18 cellular contexts compared by ENCODE assay signal in the genomic region with DNA sequence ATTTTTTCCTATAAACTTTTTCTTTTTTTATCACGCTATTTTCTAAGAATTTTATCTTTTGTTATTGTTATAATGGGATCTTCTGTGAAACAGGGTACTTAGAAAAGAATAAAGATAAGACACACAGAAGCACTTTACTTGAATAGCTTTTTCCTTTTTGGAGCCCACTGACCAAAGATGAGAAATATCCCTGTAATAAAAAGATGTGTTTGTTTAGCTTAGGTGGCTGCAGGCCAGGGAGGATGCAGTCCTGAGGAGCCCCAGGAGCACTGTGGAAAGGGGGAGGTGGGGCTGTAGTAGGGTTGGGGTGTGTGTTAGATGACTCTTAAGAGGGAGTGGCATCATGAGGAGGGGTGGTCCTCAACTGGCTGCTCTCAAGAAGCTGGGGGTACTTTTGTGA.
"Had no signal": no experiment of that assay in that cellular context is flagged by ENCODE, and none has a peak within 500 bp of the region (broad histone marks: within the 10 kb centered on the region; RNA-seq: fewer than 3 reads in every experiment).

No MANE protein-coding gene starts in this region.

- H3K27me3 Mint-ChIP-seq: activated CD8-positive, alpha-beta T cell treated with anti-CD3 and anti-CD28 coated beads for 36 hours; activated naive CD4-positive, alpha-beta T cell treated with anti-CD3 and anti-CD28 coated beads, Interleukin-2, amount 50 U/mL, for 24 hours; brain; dendritic cell treated with granulocyte-macrophage colony-stimulating factor and Interleukin-4, amounts not matched to agents 40 ng/mL and 50 ng/mL, for 4 days; stimulated activated naive B cell treated with anti-CD40 and anti-IgM and Interleukin-4, amounts not matched to agents 10 μg/mL and 1 μg/mL and 100 μg/mL, for 72 hours had no signal

- H3K36me3 ChIP-seq: sigmoid colon had no signal

- H3K4me3 Mint-ChIP-seq: activated CD8-positive, alpha-beta T cell treated with anti-CD3 and anti-CD28 coated beads for 36 hours; activated naive CD4-positive, alpha-beta T cell treated with anti-CD3 and anti-CD28 coated beads, Interleukin-2, amount 50 U/mL, for 24 hours; brain; dendritic cell treated with granulocyte-macrophage colony-stimulating factor and Interleukin-4, amounts not matched to agents 40 ng/mL and 50 ng/mL, for 4 days; nephron; stimulated activated naive B cell treated with anti-CD40 and anti-IgM and Interleukin-4, amounts not matched to agents 10 μg/mL and 1 μg/mL and 100 μg/mL, for 72 hours had no signal

- H3K9me3 ChIP-seq: lower lobe of right lung, sigmoid colon had no signal

- H3K27ac ChIP-seq: lower lobe of right lung, sigmoid colon, WERI-Rb-1 had no signal

- ATAC-seq: activated CD8-positive, alpha-beta T cell treated with anti-CD3 and anti-CD28 coated beads for 36 hours; lower lobe of right lung; stimulated activated naive B cell treated with anti-CD40 and anti-IgM and Interleukin-4, amounts not matched to agents 10 μg/mL and 1 μg/mL and 100 μg/mL, for 72 hours had no signal

- H3K27ac Mint-ChIP-seq: activated CD8-positive, alpha-beta T cell treated with anti-CD3 and anti-CD28 coated beads for 36 hours; activated naive CD4-positive, alpha-beta T cell treated with anti-CD3 and anti-CD28 coated beads, Interleukin-2, amount 50 U/mL, for 24 hours; dendritic cell treated with granulocyte-macrophage colony-stimulating factor and Interleukin-4, amounts not matched to agents 40 ng/mL and 50 ng/mL, for 4 days; nephron; stimulated activated naive B cell treated with anti-CD40 and anti-IgM and Interleukin-4, amounts not matched to agents 10 μg/mL and 1 μg/mL and 100 μg/mL, for 72 hours had no signal

- H3K27me3 ChIP-seq: sigmoid colon had no signal

- DNase-seq: activated CD4-positive, alpha-beta T cell treated with anti-CD3 and anti-CD28 coated beads for 4 hours; activated CD8-positive, alpha-beta memory T cell treated with anti-CD3 and anti-CD28 coated beads, Interleukin-2, amount 50 U/mL, for 4 hours; activated CD8-positive, alpha-beta T cell treated with anti-CD3 and anti-CD28 coated beads for 36 hours; amygdala; cerebellar nuclear complex; hypothalamus; kidney glomerular epithelial cell; lower lobe of right lung; sigmoid colon; stimulated activated CD4-positive, alpha-beta T cell treated with anti-CD3 and anti-CD28 coated beads, Interleukin-2, amount 100 ng/mL, for 24 hours; stimulated activated naive B cell treated with anti-CD40 and anti-IgM and Interleukin-4, amounts not matched to agents 10 μg/mL and 1 μg/mL and 100 μg/mL, for 72 hours; SW 1271; trophoblast cell; WERI-Rb-1 had no signal

- H3K4me3 ChIP-seq: lower lobe of right lung, sigmoid colon had no signal

- H3K9me3 Mint-ChIP-seq: activated CD8-positive, alpha-beta T cell treated with anti-CD3 and anti-CD28 coated beads for 36 hours; activated naive CD4-positive, alpha-beta T cell treated with anti-CD3 and anti-CD28 coated beads, Interleukin-2, amount 50 U/mL, for 24 hours; brain; dendritic cell treated with granulocyte-macrophage colony-stimulating factor and Interleukin-4, amounts not matched to agents 40 ng/mL and 50 ng/mL, for 4 days; nephron; stimulated activated naive B cell treated with anti-CD40 and anti-IgM and Interleukin-4, amounts not matched to agents 10 μg/mL and 1 μg/mL and 100 μg/mL, for 72 hours had no signal
